ENCODE assay signal across 23 cellular contexts in genomic region chr1:14974361-14974760, GRCh38.
DNase-seq lines count a peak whose midpoint lies in the region; ATAC-seq and TF ChIP-seq lines count a peak whose summit lies in the region.
"Had no signal": no experiment of that assay in that cellular context is flagged by ENCODE, and none has a peak within 500 bp of the region (broad histone marks: within the 10 kb centered on the region; RNA-seq: fewer than 3 reads in every experiment).

No MANE protein-coding gene starts in this region.

- peaks cover 37% of the 10 kb centered on the region for H3K4me1 Mint-ChIP-seq in neural progenitor cell

- no peak overlapping the region for H3K9ac ChIP-seq in neural progenitor cell

- H3K9me3 ChIP-seq in HEK293 (ENCODE audit: control insufficient read depth, insufficient read depth, low read depth, low read length) (no peaks in the 10 kb centered on the region), neural progenitor cell (ENCODE audit: low read depth) (no peaks in the 10 kb centered on the region), right atrium auricular region (peaks cover 0 to 7% of the 10 kb centered on the region in 2 donors), spleen (peaks cover 0 to 8% (median 0%) of the 10 kb centered on the region in 8 donors)

- H3K9me3 Mint-ChIP-seq in neural progenitor cell = peaks cover 5% of the 10 kb centered on the region

- H3K36me3 ChIP-seq in HEK293 (ENCODE audit: control insufficient read depth in 2 of 2, insufficient read depth in 1 of 2, low read length in 2 of 2) (peaks cover 0 to 15% of the 10 kb centered on the region in 2 experiments; a peak in 1 of 3 replicates), neural progenitor cell (no peaks in the 10 kb centered on the region), right atrium auricular region (no peaks in the 10 kb centered on the region), spleen (peaks cover 0 to 20% (median 0%) of the 10 kb centered on the region in 6 donors)

- H2AFZ ChIP-seq in neural progenitor cell (replicated peaks) = no peak overlapping the region

- no peaks in the 10 kb centered on the region for H3F3A ChIP-seq in neural progenitor cell (ENCODE audit: low read depth)

- 60 to 85% (median 69%) methylated on average over 2 of the region's 2 CpGs for WGBS in spleen, 5 donors

- H3K79me2 ChIP-seq in neural progenitor cell (ENCODE audit: low read depth) = no peaks in the 10 kb centered on the region

- H3K27me3 ChIP-seq in neural progenitor cell (no peaks in the 10 kb centered on the region), right atrium auricular region (no peaks in the 10 kb centered on the region), spleen (replicated peaks in 1 of 7) (no peaks in the 10 kb centered on the region)

- TF ChIP-seq CTCF in HEK293 (tag by site-specific recombination; IDR thresholded peaks at IDR 0.05) (no peak), astrocyte of the spinal cord (IDR thresholded peaks at IDR 0.05; ENCODE audit: low read depth, low read length) (no peak), neural progenitor cell (IDR thresholded peaks at IDR 0.05) (no peak), omental fat pad (IDR thresholded peaks at IDR 0.05) (no peak), right atrium auricular region (IDR thresholded peaks at IDR 0.05) (no peak), spleen (IDR thresholded peaks at IDR 0.05 in 8 of 11, conservative IDR thresholded peaks at IDR 0.05 in 3 of 11) (no peak)

- POLR2A ChIA-PET in HEK293 (lab: Yijun Ruan, JAX) = no interaction called here

- peak overlapping the region; percentile 8 for H3K4me3 Mint-ChIP-seq in neural progenitor cell
- H3K4me3 Mint-ChIP-seq: CD8-positive, alpha-beta memory T cell; HFFc6 had no signal

- no peak for TF ChIP-seq POLR2A in spleen (IDR thresholded peaks at IDR 0.05)

- H3K4me3 ChIP-seq in HEK293 (ENCODE audit: low read depth, low read length) (no peak overlapping the region), astrocyte of the spinal cord (ENCODE audit: low read depth, low read length) (no peak overlapping the region), neural progenitor cell (no peak overlapping the region), right atrium auricular region (no peak overlapping the region), spleen (no peak overlapping the region)
- H3K4me3 ChIP-seq: K562 had no signal

- in situ Hi-C loops in astrocyte of the spinal cord (cut with HindIII; ENCODE audit: low sequenced_read_pairs) = no loop called here

- no peak overlapping the region for H3K4me2 ChIP-seq in neural progenitor cell

- no peaks in the 10 kb centered on the region for H4K20me1 ChIP-seq in neural progenitor cell (ENCODE audit: low read depth)

- ATAC-seq in omental fat pad (ENCODE audit: low FRiP score) = no peak
- ATAC-seq: K562 had no signal

- H3K27ac ChIP-seq in HEK293 (ENCODE audit: extremely low read depth, low read depth, low read length) (no peak overlapping the region), neural progenitor cell (no peak overlapping the region), right atrium auricular region (no peak overlapping the region), spleen (peak overlapping the region in 3 of 8 donors; percentile 29 to 50 (median 33))
- H3K27ac ChIP-seq: C4-2B had no signal

- no peaks in the 10 kb centered on the region for H3K36me3 Mint-ChIP-seq in neural progenitor cell
- H3K36me3 Mint-ChIP-seq: CD8-positive, alpha-beta memory T cell had no signal

- H3K27ac Mint-ChIP-seq in neural progenitor cell = no peak overlapping the region
- H3K27ac Mint-ChIP-seq: CD8-positive, alpha-beta memory T cell; HFFc6 had no signal

- H3K27me3 Mint-ChIP-seq in neural progenitor cell (ENCODE audit: insufficient read depth, low read depth) = peaks cover 5% of the 10 kb centered on the region

- peak; percentile 15 for DNase-seq in astrocyte of the spinal cord (ENCODE audit: low read depth, low spot score)
- peak; percentile 53 for DNase-seq in fibroblast of gingiva (ENCODE audit: low read depth)
- no peak for DNase-seq in neural progenitor cell (ENCODE audit: low spot score)
- DNase-seq in omental fat pad (ENCODE audit: low spot score) = no peak
- no peak for DNase-seq in cortex of kidney (lab: John Stamatoyannopoulos, UW)
- DNase-seq in right atrium auricular region (ENCODE audit: low spot score) = no peak
- no peak for DNase-seq in spleen
- DNase-seq: Calu3; CD8-positive, alpha-beta memory T cell; DMS153; GDM1; H7; HFFc6; NCI-H1092 treated with DMSO at 0.1 percent for 48 hours; NCI-H2029 treated with DMSO at 0.1 percent for 48 hours; NCI-H226; NCI-H510A treated with DMSO at 0.1 percent for 48 hours; NCI-H774; NK-92 treated with Interleukin-12 subunit alpha and Interleukin-12 subunit beta, amount 100 ng/mL, for 24 hours; SHP77 treated with DMSO at 0.1 percent for 48 hours had no signal

- H3K4me1 ChIP-seq in HEK293 (ENCODE audit: control insufficient read depth, insufficient read depth, low read length) = no peaks in the 10 kb centered on the region
- H3K4me1 ChIP-seq in neural progenitor cell = no peaks in the 10 kb centered on the region
- peaks cover 0 to 21% of the 10 kb centered on the region in 2 donors for H3K4me1 ChIP-seq in right atrium auricular region
- H3K4me1 ChIP-seq in spleen = peaks cover 4 to 90% (median 53%) of the 10 kb centered on the region in 6 donors

- intact Hi-C loops in spleen (cut with DNase I; ENCODE audit: low total_unique reads) = no loop called here

- CTCF ChIA-PET in HEK293 (lab: Yijun Ruan, JAX) = no interaction called here

TF ChIP-seq in HEK293, 187 proteins besides CTCF, POLR2A, EP300 and RAD21:
- TF ChIP-seq ZBTB17 (tag by site-specific recombination; IDR thresholded peaks at IDR 0.05) (no peak), ZNF677 (tag by site-specific recombination; IDR thresholded peaks at IDR 0.05) (0 out of 2 replicates have a peak, but pooled peaks have one; percentile 16)

Comparison
In these comparisons a context has a peak if more than half of its experiments do, and no peak if none do; other contexts are left out.
1. DNase-seq: peak in astrocyte of the spinal cord (single experiment) and fibroblast of gingiva (single experiment); none in neural progenitor cell (single experiment), omental fat pad (single experiment), cortex of kidney (single experiment), right atrium auricular region (single experiment) and spleen (single experiment).